Comparison of ENCODE assay signal across 8 cellular contexts in the genomic region with DNA sequence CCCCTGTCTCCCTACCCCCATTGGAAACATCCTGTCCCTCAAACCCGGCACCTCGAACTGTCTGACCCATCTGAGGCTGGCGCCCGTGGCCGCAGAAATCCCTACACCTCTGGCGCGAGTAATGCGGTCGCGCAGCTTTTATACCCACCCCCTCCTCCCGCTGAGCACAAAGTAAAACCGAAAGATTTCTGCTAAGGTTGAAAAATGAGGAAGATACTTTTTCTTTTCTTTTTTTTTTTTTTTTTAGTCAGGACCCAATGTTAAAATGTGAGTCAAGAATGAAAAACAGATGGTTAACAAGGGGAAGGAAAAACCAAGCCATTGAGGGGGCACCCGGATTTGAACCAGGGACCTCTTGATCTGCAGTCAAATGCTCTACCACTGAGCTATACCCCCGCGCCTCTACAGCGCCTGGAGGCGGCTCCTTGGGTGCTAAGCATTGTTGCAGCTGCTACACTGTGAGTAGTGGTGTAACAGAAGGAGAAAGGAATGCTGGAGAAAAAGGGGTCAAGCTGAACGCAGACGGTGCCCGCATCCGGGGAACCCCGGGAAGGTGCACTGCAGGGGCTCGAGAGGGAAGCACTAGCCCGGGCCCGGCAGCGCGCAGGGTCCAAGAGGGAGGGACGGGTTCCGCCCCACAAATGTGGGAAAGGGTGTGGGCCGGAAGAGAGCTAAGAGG. TPM values are rescaled to one million over a fixed set of nuclear protein-coding genes. Genes with fewer than 3 reads are reported as not detected.
DNase-seq lines count a peak whose midpoint lies in the region; ATAC-seq and TF ChIP-seq lines count a peak whose summit lies in the region.

No MANE protein-coding gene starts in this region.

- peaks cover 24% of the 10 kb centered on the region for H3K36me3 ChIP-seq in DOHH2 (ENCODE audit: control insufficient read depth, low read length)

- peak; percentile 92 for DNase-seq in LHCN-M2 (ENCODE audit: low read depth)
- peak; percentile 85 for DNase-seq in RWPE1 (ENCODE audit: low spot score)
- DNase-seq in activated T-helper 9 cell treated with anti-CD3 and anti-CD28 coated beads, Interleukin-2, amount 50 U/mL, for 16 hours (ENCODE audit: low read depth), result peak; percentile 83
- peak; percentile 92 for DNase-seq in fibroblast of peridontal ligament (ENCODE audit: extremely low read depth)

- peak; percentile 34 for ATAC-seq in GM21737 (IDR thresholded peaks at IDR 0.05; ENCODE audit: unreplicated experiment)

- H3K27me3 Mint-ChIP-seq in nephron (ENCODE audit: low read depth), result peaks cover 8% of the 10 kb centered on the region
- H3K27me3 Mint-ChIP-seq in stimulated activated naive CD8-positive, alpha-beta T cell treated with anti-CD3 and anti-CD28 coated beads, Interleukin-15, Interleukin-2, amounts not matched to agents 100 ng/mL and 50 ng/mL, for 24 hours, result no peaks in the 10 kb centered on the region

- peak; percentile 71 for TF ChIP-seq CTCF in DOHH2 (IDR thresholded peaks at IDR 0.05; ENCODE audit: low read depth, low read length, poor library complexity, severe bottlenecking)
- peak; percentile 64 for TF ChIP-seq CTCF in RWPE1 (conservative IDR thresholded peaks at IDR 0.05; ENCODE audit: low read depth)
- TF ChIP-seq CTCF in nephron (IDR thresholded peaks at IDR 0.05; ENCODE audit: unreplicated experiment in 3 of 3), result no peak

- H3K4me1 ChIP-seq in DOHH2 (ENCODE audit: control insufficient read depth, low read length), result peaks cover 42% of the 10 kb centered on the region

- H3K79me2 ChIP-seq in DOHH2 (ENCODE audit: control insufficient read depth, low read length), result peaks cover 41% of the 10 kb centered on the region

- H3K9me3 Mint-ChIP-seq in nephron, result no peaks in the 10 kb centered on the region
- no peaks in the 10 kb centered on the region for H3K9me3 Mint-ChIP-seq in stimulated activated naive CD8-positive, alpha-beta T cell treated with anti-CD3 and anti-CD28 coated beads, Interleukin-15, Interleukin-2, amounts not matched to agents 100 ng/mL and 50 ng/mL, for 24 hours

- peaks cover 6% of the 10 kb centered on the region for H4K20me1 ChIP-seq in DOHH2 (ENCODE audit: control insufficient read depth, insufficient read depth, low read depth, low read length)

- H3K9me3 ChIP-seq in DOHH2 (ENCODE audit: control insufficient read depth, insufficient read depth, low read length), result no peaks in the 10 kb centered on the region

- no peaks in the 10 kb centered on the region for H3K9me2 ChIP-seq in DOHH2 (replicated peaks; ENCODE audit: control insufficient read depth, low read length)

- H3K27ac ChIP-seq in DOHH2 (ENCODE audit: low read depth, low read length) (peak overlapping the region; percentile 89), RWPE1 (peak overlapping the region; percentile 98)

- peak overlapping the region; percentile 100 for H3K27ac Mint-ChIP-seq in nephron
- peak overlapping the region; percentile 99 for H3K27ac Mint-ChIP-seq in stimulated activated naive CD8-positive, alpha-beta T cell treated with anti-CD3 and anti-CD28 coated beads, Interleukin-15, Interleukin-2, amounts not matched to agents 100 ng/mL and 50 ng/mL, for 24 hours

- peaks cover 45% of the 10 kb centered on the region for H3K4me1 Mint-ChIP-seq in nephron
- peaks cover 51% of the 10 kb centered on the region for H3K4me1 Mint-ChIP-seq in stimulated activated naive CD8-positive, alpha-beta T cell treated with anti-CD3 and anti-CD28 coated beads, Interleukin-15, Interleukin-2, amounts not matched to agents 100 ng/mL and 50 ng/mL, for 24 hours (ENCODE audit: low read depth)

- POLR2A ChIA-PET in RWPE1 (lab: Yijun Ruan, JAX; ENCODE audit: low non-redundant PET), result interaction anchor here (0.5 to 2.0 kb wide), 6 partner anchors 10 to 284 kb away, joined by 3 to 13 read pairs (median 4); partner anchors contain the start of gene RPL23

- H3F3A ChIP-seq in DOHH2 (ENCODE audit: control insufficient read depth, insufficient read depth), result peaks cover 26% of the 10 kb centered on the region

- no peaks in the 10 kb centered on the region for H3K36me3 Mint-ChIP-seq in nephron (ENCODE audit: low read depth)
- H3K36me3 Mint-ChIP-seq in stimulated activated naive CD8-positive, alpha-beta T cell treated with anti-CD3 and anti-CD28 coated beads, Interleukin-15, Interleukin-2, amounts not matched to agents 100 ng/mL and 50 ng/mL, for 24 hours (ENCODE audit: low read depth), result peaks cover 18% of the 10 kb centered on the region

- peak overlapping the region; percentile 99 to 100 (median 100) for H3K4me3 Mint-ChIP-seq in nephron
- H3K4me3 Mint-ChIP-seq in stimulated activated naive CD8-positive, alpha-beta T cell treated with anti-CD3 and anti-CD28 coated beads, Interleukin-15, Interleukin-2, amounts not matched to agents 100 ng/mL and 50 ng/mL, for 24 hours, result peak overlapping the region; percentile 93

- H3K4me3 ChIP-seq in DOHH2 (ENCODE audit: low read length), result peak overlapping the region; percentile 95

- no peaks in the 10 kb centered on the region for H3K27me3 ChIP-seq in DOHH2 (ENCODE audit: control insufficient read depth, low read length)

- CTCF ChIA-PET in RWPE1 (lab: Yijun Ruan, JAX), result interaction anchor here (0.6 to 1.0 kb wide), 6 partner anchors 26 to 731 kb away, joined by 3 to 7 read pairs (median 4); no protein-coding TSS in a partner anchor

- H3K4me2 ChIP-seq in DOHH2 (ENCODE audit: low read length), result peak overlapping the region; percentile 86

RNA-seq across cellular contexts. Expression of gene LASP1, which starts 0.8 kb away (rescaled TPM):
- 299 and 362 TPM in 2 replicates for total RNA-seq in LHCN-M2 (2014; rRNA removed)
- polyA plus RNA-seq in LHCN-M2 (2012), result 456 TPM

RNA-seq across cellular contexts. Expression of gene RPL23, which starts 15.6 kb away (rescaled TPM):
- 945 and 978 TPM in 2 replicates for total RNA-seq in LHCN-M2 (2014; rRNA removed)
- polyA plus RNA-seq in LHCN-M2 (2012), result 2,218 TPM

RNA-seq across cellular contexts. Expression of gene CWC25, which starts 44.0 kb away (rescaled TPM):
- 9.5 and 10.1 TPM in 2 replicates for total RNA-seq in LHCN-M2 (2014; rRNA removed)
- polyA plus RNA-seq in LHCN-M2 (2012), result 9.3 TPM

Comparison
In these comparisons a context has a peak if more than half of its experiments do, and no peak if none do; other contexts are left out.
1. Peak in every context shown above with its lines: DNase-seq, ATAC-seq, H3K4me3 ChIP-seq and H3K27ac ChIP-seq.
2. CTCF ChIP-seq: peak in DOHH2 (single experiment) and RWPE1 (single experiment); none in nephron (0 of 3).